Comparison of ENCODE assay signal across 21 cellular contexts in the genomic region with DNA sequence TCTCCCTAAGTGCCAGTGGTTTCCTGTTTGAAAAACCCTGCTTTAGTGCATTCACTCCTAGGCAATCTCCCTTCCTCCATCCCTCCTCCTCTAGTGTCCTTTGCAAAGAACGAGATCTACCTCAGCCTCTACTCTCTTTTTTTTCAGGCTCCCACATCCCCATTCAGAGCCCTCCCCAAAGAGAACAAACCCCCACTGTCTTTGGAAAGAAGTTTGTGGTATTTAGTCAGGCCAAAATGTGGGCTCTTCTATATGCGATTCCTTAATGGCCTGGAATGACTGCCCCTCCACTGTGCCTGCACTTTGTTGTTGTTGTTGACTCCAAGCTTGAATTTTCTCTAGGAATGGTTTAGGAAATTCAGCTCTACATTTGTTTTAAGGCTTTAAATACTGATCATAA.
"Had no signal": no experiment of that assay in that cellular context is flagged by ENCODE, and none has a peak within 500 bp of the region (broad histone marks: within the 10 kb centered on the region; RNA-seq: fewer than 3 reads in every experiment).

No MANE protein-coding gene starts in this region.

- FAIRE-seq: endothelial cell of umbilical vein, keratinocyte had no signal

- H3K27ac ChIP-seq: esophagus muscularis mucosa, spleen, thyroid gland had no signal

- H3K4me3 ChIP-seq: esophagus muscularis mucosa, lung, spleen, thyroid gland had no signal

- H3K27ac Mint-ChIP-seq: activated CD4-positive, alpha-beta T cell treated with anti-CD3 and anti-CD28 coated beads, Interleukin-2, amount 10 ng/mL, durations not matched to agents 7 days and 5 days; activated naive CD8-positive, alpha-beta T cell treated with anti-CD3 and anti-CD28 coated beads for 36 hours; mesothelial cell of epicardium; nephron; stimulated activated naive B cell treated with anti-CD40 and anti-IgM and Interleukin-4, amounts not matched to agents 10 μg/mL and 1 μg/mL and 100 μg/mL, for 72 hours had no signal

- ATAC-seq: left lobe of liver; stimulated activated naive B cell treated with anti-CD40 and anti-IgM and Interleukin-4, amounts not matched to agents 10 μg/mL and 1 μg/mL and 100 μg/mL, for 72 hours had no signal

- H3K4me1 Mint-ChIP-seq: activated CD4-positive, alpha-beta T cell treated with anti-CD3 and anti-CD28 coated beads, Interleukin-2, amount 10 ng/mL, durations not matched to agents 7 days and 5 days; mesothelial cell of epicardium had no signal

- H3K27me3 ChIP-seq: esophagus muscularis mucosa, spleen, thyroid gland had no signal

- H3K4me1 ChIP-seq: esophagus muscularis mucosa, spleen, thyroid gland had no signal

- H3K36me3 ChIP-seq: esophagus muscularis mucosa, spleen, thyroid gland had no signal

- DNase-seq: activated CD4-positive, alpha-beta T cell treated with anti-CD3 and anti-CD28 coated beads, Interleukin-2, amount 10 ng/mL, durations not matched to agents 7 days and 5 days; activated CD4-positive, CD25-positive, alpha-beta regulatory T cell; activated CD8-positive, alpha-beta memory T cell treated with anti-CD3 and anti-CD28 coated beads, Interleukin-2, amount 50 U/mL, for 4 hours; activated naive CD4-positive, alpha-beta T cell; activated naive CD8-positive, alpha-beta T cell treated with anti-CD3 and anti-CD28 coated beads for 36 hours; amniotic stem cell; effector CD4-positive, alpha-beta T cell; occipital lobe; retina; spleen; stimulated activated naive B cell treated with anti-CD40 and anti-IgM and Interleukin-4, amounts not matched to agents 10 μg/mL and 1 μg/mL and 100 μg/mL, for 72 hours; T-helper 1 cell; T-helper 9 cell; thyroid gland had no signal

- H3K36me3 Mint-ChIP-seq: mesothelial cell of epicardium had no signal

- H3K4me3 Mint-ChIP-seq: activated CD4-positive, alpha-beta T cell treated with anti-CD3 and anti-CD28 coated beads, Interleukin-2, amount 10 ng/mL, durations not matched to agents 7 days and 5 days; activated naive CD8-positive, alpha-beta T cell treated with anti-CD3 and anti-CD28 coated beads for 36 hours; mesothelial cell of epicardium; nephron; stimulated activated naive B cell treated with anti-CD40 and anti-IgM and Interleukin-4, amounts not matched to agents 10 μg/mL and 1 μg/mL and 100 μg/mL, for 72 hours had no signal

- H3K9me3 ChIP-seq: esophagus muscularis mucosa, thyroid gland had no signal

- H3K27me3 Mint-ChIP-seq: activated CD4-positive, alpha-beta T cell treated with anti-CD3 and anti-CD28 coated beads, Interleukin-2, amount 10 ng/mL, durations not matched to agents 7 days and 5 days; activated naive CD8-positive, alpha-beta T cell treated with anti-CD3 and anti-CD28 coated beads for 36 hours; stimulated activated naive B cell treated with anti-CD40 and anti-IgM and Interleukin-4, amounts not matched to agents 10 μg/mL and 1 μg/mL and 100 μg/mL, for 72 hours had no signal
